ENCODE assay signal across 2 cellular contexts in the genomic region with DNA sequence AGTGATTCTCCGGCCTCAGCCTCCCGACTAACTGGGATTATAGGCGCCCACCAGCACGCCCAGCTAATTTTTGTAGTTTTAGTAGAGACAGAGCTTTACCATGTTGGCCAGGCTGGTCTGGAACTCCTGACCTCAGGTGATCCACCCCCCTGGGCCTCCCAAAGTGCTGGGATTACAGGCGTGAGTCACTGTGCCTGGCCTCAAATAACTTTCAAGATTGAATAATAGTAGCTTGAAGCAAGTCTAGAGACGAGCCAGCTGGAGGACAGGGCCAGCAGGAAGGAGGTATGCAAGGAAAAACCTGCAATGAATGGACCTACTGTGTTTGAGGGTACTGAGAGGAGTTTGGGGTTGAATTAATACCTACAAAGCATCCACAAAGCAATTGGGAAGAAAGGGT.
TF ChIP-seq lines count a peak whose summit lies in the region.

No MANE protein-coding gene starts in this region.

TF ChIP-seq in HCT116, 20 proteins besides CTCF, POLR2A, EP300 and RAD21:
- TF ChIP-seq SP1 (IDR thresholded peaks at IDR 0.05; ENCODE audit: low read depth) (no peak), JUND (IDR thresholded peaks at IDR 0.05) (0 out of 2 replicates have a peak, but pooled peaks have one; percentile 23), ELF1 (IDR thresholded peaks at IDR 0.05; ENCODE audit: borderline replicate concordance, low read depth) (no peak), SRF (IDR thresholded peaks at IDR 0.05; ENCODE audit: low read depth) (no peak)

TF ChIP-seq in H1, 55 proteins besides CTCF, POLR2A, EP300 and RAD21:
- TF ChIP-seq, protein P1, sequence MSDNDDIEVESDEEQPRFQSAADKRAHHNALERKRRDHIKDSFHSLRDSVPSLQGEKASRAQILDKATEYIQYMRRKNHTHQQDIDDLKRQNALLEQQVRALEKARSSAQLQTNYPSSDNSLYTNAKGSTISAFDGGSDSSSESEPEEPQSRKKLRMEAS (IDR thresholded peaks at IDR 0.05), result no peak
- TF ChIP-seq KDM5A (IDR thresholded peaks at IDR 0.05; ENCODE audit: low read length) (no peak), JUND (IDR thresholded peaks at IDR 0.05; ENCODE audit: low read length) (no peak), TEAD4 (IDR thresholded peaks at IDR 0.05; ENCODE audit: low read depth, low read length) (no peak), ASH2L (IDR thresholded peaks at IDR 0.05; ENCODE audit: low read length) (no peak), CREB1 (IDR thresholded peaks at IDR 0.05) (no peak), SAP30 (IDR thresholded peaks at IDR 0.05; ENCODE audit: insufficient read depth, insufficient replicate concordance, low read length) (no peak), SIRT6 (IDR thresholded peaks at IDR 0.05; ENCODE audit: low read length) (no peak), SUZ12 (IDR thresholded peaks at IDR 0.05; ENCODE audit: low read length) (no peak), TAF7 (optimal IDR thresholded peaks at IDR 0.05; ENCODE audit: borderline replicate concordance, low read depth, low read length) (no peak), BRCA1 (IDR thresholded peaks at IDR 0.05; ENCODE audit: low read depth, low read length) (no peak), TCF12 (IDR thresholded peaks at IDR 0.05; ENCODE audit: low read depth, low read length) (no peak), NRF1 (IDR thresholded peaks at IDR 0.05; ENCODE audit: low read depth, low read length) (no peak), RFX5 (IDR thresholded peaks at IDR 0.05; ENCODE audit: borderline replicate concordance, low read depth, low read length) (no peak), CTBP2 (IDR thresholded peaks at IDR 0.05; ENCODE audit: borderline replicate concordance, insufficient read depth, insufficient read length, low read length) (no peak)
- TF ChIP-seq, protein P2, sequence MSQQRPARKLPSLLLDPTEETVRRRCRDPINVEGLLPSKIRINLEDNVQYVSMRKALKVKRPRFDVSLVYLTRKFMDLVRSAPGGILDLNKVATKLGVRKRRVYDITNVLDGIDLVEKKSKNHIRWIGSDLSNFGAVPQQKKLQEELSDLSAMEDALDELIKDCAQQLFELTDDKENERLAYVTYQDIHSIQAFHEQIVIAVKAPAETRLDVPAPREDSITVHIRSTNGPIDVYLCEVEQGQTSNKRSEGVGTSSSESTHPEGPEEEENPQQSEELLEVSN (IDR thresholded peaks at IDR 0.05), result no peak
- TF ChIP-seq, protein P3, sequence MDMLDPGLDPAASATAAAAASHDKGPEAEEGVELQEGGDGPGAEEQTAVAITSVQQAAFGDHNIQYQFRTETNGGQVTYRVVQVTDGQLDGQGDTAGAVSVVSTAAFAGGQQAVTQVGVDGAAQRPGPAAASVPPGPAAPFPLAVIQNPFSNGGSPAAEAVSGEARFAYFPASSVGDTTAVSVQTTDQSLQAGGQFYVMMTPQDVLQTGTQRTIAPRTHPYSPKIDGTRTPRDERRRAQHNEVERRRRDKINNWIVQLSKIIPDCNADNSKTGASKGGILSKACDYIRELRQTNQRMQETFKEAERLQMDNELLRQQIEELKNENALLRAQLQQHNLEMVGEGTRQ (IDR thresholded peaks at IDR 0.05; ENCODE audit: low read length), result no peak
TF ChIP-seq in H1: peak in this region for 0.
